In genomic region chr2:225074919-225075681, GRCh38 we compare ENCODE assay signal across 23 cellular contexts.
"Had no signal": no experiment of that assay in that cellular context is flagged by ENCODE, and none has a peak within 500 bp of the region (broad histone marks: within the 10 kb centered on the region; RNA-seq: fewer than 3 reads in every experiment).

No MANE protein-coding gene starts in this region.

- H3K4me1 ChIP-seq: breast epithelium, gastrocnemius medialis, heart right ventricle, tibial artery, vagina had no signal

- H3K27me3 Mint-ChIP-seq: activated naive CD8-positive, alpha-beta T cell treated with anti-CD3 and anti-CD28 coated beads, Interleukin-2, amount 50 U/mL, for 24 hours had no signal

- H3K36me3 ChIP-seq: breast epithelium, gastrocnemius medialis, heart right ventricle, ovary, tibial artery, vagina had no signal

- H3K4me1 Mint-ChIP-seq: activated naive CD8-positive, alpha-beta T cell treated with anti-CD3 and anti-CD28 coated beads, Interleukin-2, amount 50 U/mL, for 24 hours; stimulated activated memory B cell treated with anti-CD40 and anti-IgM and Interleukin-4, amounts not matched to agents 10 μg/mL and 1 μg/mL and 100 μg/mL, for 72 hours had no signal

- DNase-seq: activated CD4-positive, alpha-beta T cell treated with anti-CD3 and anti-CD28 coated beads, Interleukin-2, amount 10 ng/mL, durations not matched to agents 24 days and 14 days; activated CD4-positive, CD25-positive, alpha-beta regulatory T cell; activated CD8-positive, alpha-beta memory T cell treated with anti-CD3 and anti-CD28 coated beads for 24 hours; activated naive CD4-positive, alpha-beta T cell; activated naive CD8-positive, alpha-beta T cell treated with anti-CD3 and anti-CD28 coated beads, Interleukin-2, amount 50 U/mL, for 24 hours; aorta; dermis blood vessel endothelial cell; effector memory CD8-positive, alpha-beta T cell; gastrocnemius medialis; heart right ventricle; left cardiac atrium; midbrain; ovary; stimulated activated CD4-positive, alpha-beta T cell treated with anti-CD3 and anti-CD28 coated beads, Interleukin-12 subunit alpha, Interleukin-12 subunit beta, amount 100 ng/mL, for 4 hours; stimulated activated CD4-positive, alpha-beta T cell treated with anti-CD3 and anti-CD28 coated beads, Interleukin-2, amount 100 ng/mL, for 24 hours; tibial artery had no signal

- ATAC-seq: activated naive CD8-positive, alpha-beta T cell treated with anti-CD3 and anti-CD28 coated beads, Interleukin-2, amount 50 U/mL, for 24 hours; effector memory CD8-positive, alpha-beta T cell; gastrocnemius medialis; heart right ventricle; left cardiac atrium; stimulated activated memory B cell treated with anti-CD40 and anti-IgM and Interleukin-4, amounts not matched to agents 10 μg/mL and 1 μg/mL and 100 μg/mL, for 72 hours had no signal

- H3K9me3 ChIP-seq: breast epithelium, gastrocnemius medialis, heart right ventricle, ovary, tibial artery, vagina had no signal

- H3K4me3 Mint-ChIP-seq: activated CD4-positive, alpha-beta T cell treated with anti-CD3 and anti-CD28 coated beads, Interleukin-2, amount 10 ng/mL, durations not matched to agents 24 days and 14 days; activated naive CD8-positive, alpha-beta T cell treated with anti-CD3 and anti-CD28 coated beads, Interleukin-2, amount 50 U/mL, for 24 hours; effector memory CD8-positive, alpha-beta T cell; neural crest cell; stimulated activated memory B cell treated with anti-CD40 and anti-IgM and Interleukin-4, amounts not matched to agents 10 μg/mL and 1 μg/mL and 100 μg/mL, for 72 hours; T-helper 2 cell treated with Interferon-gamma antibody and Interleukin-4, amounts not matched to agents 5 μg/mL and 100 μg/mL, for 36 hours had no signal

- H3K27ac Mint-ChIP-seq: activated CD4-positive, alpha-beta T cell treated with anti-CD3 and anti-CD28 coated beads, Interleukin-2, amount 10 ng/mL, durations not matched to agents 24 days and 14 days; activated naive CD8-positive, alpha-beta T cell treated with anti-CD3 and anti-CD28 coated beads, Interleukin-2, amount 50 U/mL, for 24 hours; effector memory CD8-positive, alpha-beta T cell; stimulated activated memory B cell treated with anti-CD40 and anti-IgM and Interleukin-4, amounts not matched to agents 10 μg/mL and 1 μg/mL and 100 μg/mL, for 72 hours; T-helper 2 cell treated with Interferon-gamma antibody and Interleukin-4, amounts not matched to agents 5 μg/mL and 100 μg/mL, for 36 hours had no signal

- H3K4me3 ChIP-seq: breast epithelium, gastrocnemius medialis, heart right ventricle, lung, ovary, tibial artery, vagina had no signal

- H3K27me3 ChIP-seq: breast epithelium, gastrocnemius medialis, ovary, tibial artery, vagina had no signal

- H3K27ac ChIP-seq: breast epithelium, epithelial cell of prostate, gastrocnemius medialis, heart right ventricle, ovary, tibial artery, vagina had no signal

- H3K9me3 Mint-ChIP-seq: activated CD4-positive, alpha-beta T cell treated with anti-CD3 and anti-CD28 coated beads, Interleukin-2, amount 10 ng/mL, durations not matched to agents 24 days and 14 days; activated naive CD8-positive, alpha-beta T cell treated with anti-CD3 and anti-CD28 coated beads, Interleukin-2, amount 50 U/mL, for 24 hours; effector memory CD8-positive, alpha-beta T cell; stimulated activated memory B cell treated with anti-CD40 and anti-IgM and Interleukin-4, amounts not matched to agents 10 μg/mL and 1 μg/mL and 100 μg/mL, for 72 hours; T-helper 2 cell treated with Interferon-gamma antibody and Interleukin-4, amounts not matched to agents 5 μg/mL and 100 μg/mL, for 36 hours had no signal
